21 cellular contexts compared by ENCODE assay signal in the genomic region with DNA sequence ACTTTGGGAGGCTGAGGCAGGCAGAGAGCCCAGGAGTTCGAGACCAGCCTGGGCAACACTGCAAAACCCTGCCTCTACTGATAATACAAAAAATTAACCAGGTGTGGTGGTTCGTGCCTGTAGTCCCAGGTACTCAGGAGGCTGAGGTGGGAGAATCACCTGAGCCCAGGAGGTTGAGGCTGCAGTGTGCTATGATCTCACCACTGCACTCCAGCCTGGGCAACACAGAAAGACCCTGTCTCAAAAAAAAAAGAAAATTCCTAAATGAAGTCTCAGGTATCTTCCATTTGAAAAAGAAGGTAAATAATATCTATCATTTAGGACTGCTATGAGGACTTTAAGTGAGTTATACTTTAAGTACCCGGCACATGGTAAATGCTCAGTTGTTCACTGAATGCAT. TPM values are rescaled to one million over a fixed set of nuclear protein-coding genes. Genes with fewer than 3 reads are reported as not detected.
DNase-seq lines count a peak whose midpoint lies in the region; ATAC-seq and TF ChIP-seq lines count a peak whose summit lies in the region.
"Had no signal": no experiment of that assay in that cellular context is flagged by ENCODE, and none has a peak within 500 bp of the region (broad histone marks: within the 10 kb centered on the region; RNA-seq: fewer than 3 reads in every experiment).

No MANE protein-coding gene starts in this region.

- no peak overlapping the region for H2BK12ac ChIP-seq in trophoblast cell (ENCODE audit: low read length)

- H3K4me1 ChIP-seq in DOHH2 (ENCODE audit: control insufficient read depth, low read length) (peaks cover 36% of the 10 kb centered on the region), Karpas-422 (ENCODE audit: low read length) (peaks cover 32% of the 10 kb centered on the region), trophoblast cell (ENCODE audit: control insufficient read depth in 1 of 2, insufficient read depth in 2 of 2, low read length in 2 of 2) (peaks cover 3 to 6% of the 10 kb centered on the region in 2 experiments), tibial nerve (peaks cover 0 to 40% (median 15%) of the 10 kb centered on the region in 4 donors)

- H3K79me2 ChIP-seq in DOHH2 (ENCODE audit: control insufficient read depth, low read length) (peaks cover 88% of the 10 kb centered on the region), Karpas-422 (ENCODE audit: low read length) (peaks cover 82% of the 10 kb centered on the region), trophoblast cell (ENCODE audit: control insufficient read depth, insufficient read depth, low read length, poor library complexity) (peaks cover 42% of the 10 kb centered on the region)

- no peak overlapping the region for H3K23ac ChIP-seq in trophoblast cell (ENCODE audit: low read length)

- TF ChIP-seq EP300 in tibial nerve (IDR thresholded peaks at IDR 0.05), result no peak

- peaks cover 38% of the 10 kb centered on the region for H3K36me3 Mint-ChIP-seq in brain

- TF ChIP-seq POLR2A in tibial nerve (IDR thresholded peaks at IDR 0.05), result no peak

- DNase-seq in Karpas-422 (no peak), trophoblast cell (no peak), caudate nucleus (lab: John Stamatoyannopoulos, UW) (no peak), tibial nerve (ENCODE audit: low spot score in 2 of 2) (no peak), EL (no peak)
- DNase-seq: activated CD4-positive, alpha-beta T cell treated with anti-CD3 and anti-CD28 coated beads for 1 hour; activated effector memory CD4-positive, alpha-beta T cell treated with anti-CD3 and anti-CD28 coated beads, Interleukin-2, amount 50 U/mL, for 16 hours; amniotic stem cell; Caco-2; GOT3; hypothalamus; NCI-H187; NCI-H345; NK-92 treated with Interleukin-12 subunit alpha and Interleukin-12 subunit beta, amount 100 ng/mL, for 24 hours; right cardiac atrium; SHP77; stimulated activated CD4-positive, alpha-beta T cell treated with anti-CD3 and anti-CD28 coated beads, Interleukin-2, amount 100 ng/mL, for 24 hours had no signal

- H3K27ac Mint-ChIP-seq in brain, result no peak overlapping the region

- H3K4me3 ChIP-seq in DOHH2 (ENCODE audit: low read length), result peak overlapping the region; percentile 90
- H3K4me3 ChIP-seq in Karpas-422 (ENCODE audit: low read length), result no peak overlapping the region
- H3K4me3 ChIP-seq in trophoblast cell (ENCODE audit: low read depth, low read length), result no peak overlapping the region
- no peak overlapping the region for H3K4me3 ChIP-seq in tibial nerve
- H3K4me3 ChIP-seq: vagina had no signal

- H2BK120ac ChIP-seq in trophoblast cell (ENCODE audit: insufficient read depth, low read length, poor library complexity), result no peak overlapping the region

- H3K9me3 ChIP-seq in DOHH2 (ENCODE audit: control insufficient read depth, insufficient read depth, low read length) (no peaks in the 10 kb centered on the region), Karpas-422 (ENCODE audit: low read length) (no peaks in the 10 kb centered on the region), trophoblast cell (ENCODE audit: insufficient read depth, low read depth, low read length) (no peaks in the 10 kb centered on the region), tibial nerve (no peaks in the 10 kb centered on the region)
- H3K9me3 ChIP-seq: Caco-2, vagina had no signal

- no peak for TF ChIP-seq CTCF in DOHH2 (IDR thresholded peaks at IDR 0.05; ENCODE audit: low read depth, low read length, poor library complexity, severe bottlenecking)
- no peak for TF ChIP-seq CTCF in brain (conservative IDR thresholded peaks at IDR 0.05)
- no peak for TF ChIP-seq CTCF in tibial nerve (IDR thresholded peaks at IDR 0.05)

- H4K8ac ChIP-seq in trophoblast cell (ENCODE audit: low read depth, low read length), result no peak overlapping the region

- no peak overlapping the region for H2AK5ac ChIP-seq in trophoblast cell (ENCODE audit: low read length)

- peaks cover 7% of the 10 kb centered on the region for H4K20me1 ChIP-seq in DOHH2 (ENCODE audit: control insufficient read depth, insufficient read depth, low read depth, low read length)
- peaks cover 24% of the 10 kb centered on the region for H4K20me1 ChIP-seq in Karpas-422 (ENCODE audit: insufficient read depth, low read depth, low read length)

- no peak overlapping the region for H3K9ac ChIP-seq in Karpas-422 (ENCODE audit: low read length)
- no peak overlapping the region for H3K9ac ChIP-seq in trophoblast cell (ENCODE audit: low read length)

- H3K27me3 Mint-ChIP-seq in brain, result peaks cover 4% of the 10 kb centered on the region

- H3K27me3 ChIP-seq in DOHH2 (ENCODE audit: control insufficient read depth, low read length) (no peaks in the 10 kb centered on the region), Karpas-422 (ENCODE audit: low read length) (no peaks in the 10 kb centered on the region), trophoblast cell (ENCODE audit: insufficient read depth, low read length) (no peaks in the 10 kb centered on the region), tibial nerve (no peaks in the 10 kb centered on the region)
- H3K27me3 ChIP-seq: vagina had no signal

- no peak overlapping the region for H3K18ac ChIP-seq in trophoblast cell (ENCODE audit: low read length)

- peaks cover 8% of the 10 kb centered on the region for H3F3A ChIP-seq in DOHH2 (ENCODE audit: control insufficient read depth, insufficient read depth)

- peak overlapping the region in 4 of 5 experiments; percentile 95 to 99 (median 98) for H3K4me3 Mint-ChIP-seq in brain

- H4K91ac ChIP-seq in trophoblast cell (ENCODE audit: low read depth, low read length), result no peak overlapping the region

- H3K14ac ChIP-seq in trophoblast cell (ENCODE audit: low read length), result no peak overlapping the region

- H3K27ac ChIP-seq in DOHH2 (ENCODE audit: low read depth, low read length) (no peak overlapping the region), Karpas-422 (ENCODE audit: low read length) (no peak overlapping the region), trophoblast cell (ENCODE audit: low read depth, low read length) (no peak overlapping the region), caudate nucleus (ENCODE audit: low read depth, low read length) (no peak overlapping the region), tibial nerve (no peak overlapping the region)
- H3K27ac ChIP-seq: vagina had no signal

- WGBS in trophoblast cell (ENCODE audit: extremely low coverage, insufficient coverage, insufficient read length), result no CpG with 5 or more reads among the region's 3 CpGs
- 91 to 96% methylated on average over 3 of the region's 3 CpGs for WGBS in tibial nerve, 2 donors

- no peak overlapping the region for H2BK5ac ChIP-seq in trophoblast cell (ENCODE audit: low read depth, low read length, poor library complexity)

- H3K4me2 ChIP-seq in DOHH2 (ENCODE audit: low read length) (peak overlapping the region; percentile 78), Karpas-422 (ENCODE audit: low read depth, low read length, poor library complexity, severe bottlenecking) (peak overlapping the region; percentile 82), trophoblast cell (ENCODE audit: low read length) (no peak overlapping the region)

- H4K12ac ChIP-seq in trophoblast cell (ENCODE audit: low read depth, low read length), result no peak overlapping the region

- H2AFZ ChIP-seq in Karpas-422 (ENCODE audit: low read length) (no peak overlapping the region), trophoblast cell (ENCODE audit: insufficient read depth, low read length, poor library complexity) (no peak overlapping the region)

- H3K4ac ChIP-seq in trophoblast cell (ENCODE audit: low read depth, low read length), result peak overlapping the region; percentile 98

- H3K36me3 ChIP-seq in DOHH2 (ENCODE audit: control insufficient read depth, low read length) (peaks cover 53% of the 10 kb centered on the region), Karpas-422 (ENCODE audit: insufficient read depth, low read length) (peaks cover 14% of the 10 kb centered on the region; the same call in 1 of the 2 replicates), trophoblast cell (ENCODE audit: control insufficient read depth in 1 of 2, insufficient read depth in 2 of 2, low read length in 2 of 2) (peaks cover 2 to 9% of the 10 kb centered on the region in 2 experiments), tibial nerve (no peaks in the 10 kb centered on the region)
- H3K36me3 ChIP-seq: vagina had no signal

- H3K79me1 ChIP-seq in trophoblast cell (ENCODE audit: low read length), result peaks cover 10% of the 10 kb centered on the region

- ATAC-seq in GM18858 (IDR thresholded peaks at IDR 0.05; ENCODE audit: unreplicated experiment), result no peak
- ATAC-seq: right cardiac atrium had no signal

- no peaks in the 10 kb centered on the region for H3K9me2 ChIP-seq in DOHH2 (replicated peaks; ENCODE audit: control insufficient read depth, low read length)
- no peaks in the 10 kb centered on the region for H3K9me2 ChIP-seq in Karpas-422 (replicated peaks; ENCODE audit: insufficient read depth, low read length)

- H3K9me3 Mint-ChIP-seq in brain, result peaks cover 0 to 3% (median 0%) of the 10 kb centered on the region in 5 experiments

- H3K4me1 Mint-ChIP-seq in brain, result peaks cover 41% of the 10 kb centered on the region

RNA-seq across cellular contexts. Expression of a gene that starts 2.9 kb away (rescaled TPM):
- 59.2 and 71.3 TPM in 2 replicates for total RNA-seq in Karpas-422 (2014; rRNA removed; shearing (Covaris generic); ENCODE audit: low replicate concordance)
- 60.0 TPM for polyA plus RNA-seq in brain (ENCODE audit: insufficient read depth, low read depth, low replicate concordance)
- polyA plus RNA-seq in trophoblast cell (2013), result 65.2 and 66.9 TPM in 2 replicates
- 10 to 100 TPM; 27.8 to 37.4 (median 36.1) TPM for total RNA-seq in tibial nerve

RNA-seq across cellular contexts. Expression of a gene that starts 24.2 kb away (rescaled TPM):
- 58.6 and 106 TPM in 2 replicates for total RNA-seq in Karpas-422 (2014; rRNA removed; shearing (Covaris generic); ENCODE audit: low replicate concordance)
- polyA plus RNA-seq in brain (ENCODE audit: insufficient read depth, low read depth, low replicate concordance), result 55.1 TPM
- polyA plus RNA-seq in trophoblast cell (2013), result 31.1 and 31.4 TPM in 2 replicates
- 10 to 100 TPM; 71.9 to 86.4 (median 78.8) TPM for total RNA-seq in tibial nerve
